ENCODE assay signal across 37 cellular contexts in genomic region chr17:41147531-41148204, GRCh38. TPM values are rescaled to one million over a fixed set of nuclear protein-coding genes. Genes with fewer than 3 reads are reported as not detected.
"Had no signal": no experiment of that assay in that cellular context is flagged by ENCODE, and none has a peak within 500 bp of the region (broad histone marks: within the 10 kb centered on the region; RNA-seq: fewer than 3 reads in every experiment).

No MANE protein-coding gene starts in this region.

- H3K9me3 ChIP-seq: adrenal gland, body of pancreas, gastrocnemius medialis had no signal

- H3K4me3 ChIP-seq: adrenal gland, body of pancreas, esophagus muscularis mucosa, gastrocnemius medialis, heart left ventricle had no signal

- H3K27me3 ChIP-seq: body of pancreas, esophagus muscularis mucosa, foreskin keratinocyte, gastrocnemius medialis had no signal

- DNase-seq: activated CD4-positive, alpha-beta memory T cell treated with anti-CD3 and anti-CD28 coated beads for 36 hours; activated CD4-positive, alpha-beta T cell treated with anti-CD3 and anti-CD28 coated beads for 36 hours; activated CD4-positive, alpha-beta T cell treated with anti-CD3 and anti-CD28 coated beads, Interleukin-2, amount 10 ng/mL, durations not matched to agents 24 days and 14 days; activated CD4-positive, CD25-positive, alpha-beta regulatory T cell; activated CD4-positive, CD25-positive, alpha-beta regulatory T cell treated with anti-CD3 and anti-CD28 coated beads, Interleukin-2, amount 50 U/mL, for 72 hours; activated CD8-positive, alpha-beta memory T cell treated with anti-CD3 and anti-CD28 coated beads, Interleukin-2, amount 10 ng/mL, durations not matched to agents 7 days and 5 days; activated CD8-positive, alpha-beta memory T cell treated with anti-CD3 and anti-CD28 coated beads, Interleukin-2, amount 50 U/mL, for 4 hours; activated CD8-positive, alpha-beta T cell treated with anti-CD3 and anti-CD28 coated beads, Interleukin-2, amount 10 ng/mL, durations not matched to agents 7 days and 5 days; activated gamma-delta T cell; activated naive CD4-positive, alpha-beta T cell; activated naive CD4-positive, alpha-beta T cell treated with anti-CD3 and anti-CD28 coated beads, Interleukin-2, amount 10 ng/mL, durations not matched to agents 7 days and 5 days; activated naive CD8-positive, alpha-beta T cell treated with anti-CD3 and anti-CD28 coated beads for 36 hours; activated naive CD8-positive, alpha-beta T cell treated with anti-CD3 and anti-CD28 coated beads, Interleukin-2, amount 50 U/mL, for 24 hours; activated T-cell treated with anti-CD3 and anti-CD28 coated beads for 4 hours; activated T-cell treated with anti-CD3 and anti-CD28 coated beads, Interleukin-2, amount 50 U/mL, for 24 hours; activated T-cell treated with anti-CD3 and anti-CD28 coated beads, Interleukin-2, amount 50 U/mL, for 72 hours; adrenal gland; amygdala; aorta; body of pancreas; caudate nucleus; cortex of kidney; dermis blood vessel endothelial cell; effector CD4-positive, alpha-beta T cell; effector memory CD8-positive, alpha-beta T cell; erythroblast; foreskin keratinocyte; gastrocnemius medialis; glutamatergic neuron; heart left ventricle; T-helper 17 cell; T1000; WERI-Rb-1 had no signal

- ATAC-seq: activated CD4-positive, alpha-beta T cell treated with anti-CD3 and anti-CD28 coated beads for 36 hours; activated CD8-positive, alpha-beta memory T cell treated with anti-CD3 and anti-CD28 coated beads, Interleukin-2, amount 10 ng/mL, durations not matched to agents 7 days and 5 days; activated CD8-positive, alpha-beta T cell treated with anti-CD3 and anti-CD28 coated beads, Interleukin-2, amount 10 ng/mL, durations not matched to agents 7 days and 5 days; activated naive CD8-positive, alpha-beta T cell treated with anti-CD3 and anti-CD28 coated beads, Interleukin-2, amount 50 U/mL, for 24 hours; activated T-cell treated with anti-CD3 and anti-CD28 coated beads, Interleukin-2, amount 50 U/mL, for 72 hours; body of pancreas; effector memory CD8-positive, alpha-beta T cell; foreskin keratinocyte; gastrocnemius medialis; heart left ventricle; T-helper 17 cell had no signal

- H3K4me1 ChIP-seq: adrenal gland, body of pancreas, esophagus muscularis mucosa, foreskin keratinocyte, gastrocnemius medialis, heart left ventricle had no signal

- FAIRE-seq: colon had no signal

- H3K36me3 ChIP-seq: adrenal gland, esophagus muscularis mucosa, gastrocnemius medialis, heart left ventricle, WERI-Rb-1 had no signal

- H3K27ac ChIP-seq: adrenal gland, body of pancreas, esophagus muscularis mucosa, foreskin keratinocyte, gastrocnemius medialis, heart left ventricle, WERI-Rb-1 had no signal

RNA-seq across cellular contexts. Expression of gene KRTAP4-5, which starts 2.0 kb away (rescaled TPM):
- total RNA-seq: activated CD4-positive, alpha-beta memory T cell treated with anti-CD3 and anti-CD28 coated beads for 36 hours; activated CD4-positive, alpha-beta T cell treated with anti-CD3 and anti-CD28 coated beads for 36 hours; activated CD4-positive, alpha-beta T cell treated with anti-CD3 and anti-CD28 coated beads, Interleukin-2, amount 10 ng/mL, durations not matched to agents 24 days and 14 days; activated CD8-positive, alpha-beta memory T cell treated with anti-CD3 and anti-CD28 coated beads for 36 hours; activated CD8-positive, alpha-beta memory T cell treated with anti-CD3 and anti-CD28 coated beads, Interleukin-2, amount 10 ng/mL, durations not matched to agents 7 days and 5 days; activated CD8-positive, alpha-beta T cell treated with anti-CD3 and anti-CD28 coated beads, Interleukin-2, amount 10 ng/mL, durations not matched to agents 7 days and 5 days; activated naive CD8-positive, alpha-beta T cell treated with anti-CD3 and anti-CD28 coated beads for 36 hours; activated T-cell treated with anti-CD3 and anti-CD28 coated beads, Interleukin-2, amount 50 U/mL, for 72 hours; adrenal gland; aorta; body of pancreas; chondrocyte; dermis blood vessel endothelial cell; esophagus muscularis mucosa; foreskin keratinocyte; gastrocnemius medialis; heart left ventricle; T-helper 17 cell had no signal
- polyA plus RNA-seq: adrenal gland, aorta, foreskin keratinocyte, heart left ventricle had no signal

RNA-seq across cellular contexts. Expression of gene KRTAP4-6, which starts 7.3 kb away (rescaled TPM):
- total RNA-seq: activated CD4-positive, alpha-beta memory T cell treated with anti-CD3 and anti-CD28 coated beads for 36 hours; activated CD4-positive, alpha-beta T cell treated with anti-CD3 and anti-CD28 coated beads for 36 hours; activated CD4-positive, alpha-beta T cell treated with anti-CD3 and anti-CD28 coated beads, Interleukin-2, amount 10 ng/mL, durations not matched to agents 24 days and 14 days; activated CD8-positive, alpha-beta memory T cell treated with anti-CD3 and anti-CD28 coated beads for 36 hours; activated CD8-positive, alpha-beta memory T cell treated with anti-CD3 and anti-CD28 coated beads, Interleukin-2, amount 10 ng/mL, durations not matched to agents 7 days and 5 days; activated CD8-positive, alpha-beta T cell treated with anti-CD3 and anti-CD28 coated beads, Interleukin-2, amount 10 ng/mL, durations not matched to agents 7 days and 5 days; activated naive CD8-positive, alpha-beta T cell treated with anti-CD3 and anti-CD28 coated beads for 36 hours; activated T-cell treated with anti-CD3 and anti-CD28 coated beads, Interleukin-2, amount 50 U/mL, for 72 hours; adrenal gland; aorta; body of pancreas; chondrocyte; dermis blood vessel endothelial cell; esophagus muscularis mucosa; foreskin keratinocyte; gastrocnemius medialis; heart left ventricle; T-helper 17 cell had no signal
- polyA plus RNA-seq: adrenal gland, aorta, foreskin keratinocyte, heart left ventricle had no signal

RNA-seq across cellular contexts. Expression of gene KRTAP4-4, which starts 12.9 kb away (rescaled TPM):
- total RNA-seq: activated CD4-positive, alpha-beta memory T cell treated with anti-CD3 and anti-CD28 coated beads for 36 hours; activated CD4-positive, alpha-beta T cell treated with anti-CD3 and anti-CD28 coated beads for 36 hours; activated CD4-positive, alpha-beta T cell treated with anti-CD3 and anti-CD28 coated beads, Interleukin-2, amount 10 ng/mL, durations not matched to agents 24 days and 14 days; activated CD8-positive, alpha-beta memory T cell treated with anti-CD3 and anti-CD28 coated beads for 36 hours; activated CD8-positive, alpha-beta memory T cell treated with anti-CD3 and anti-CD28 coated beads, Interleukin-2, amount 10 ng/mL, durations not matched to agents 7 days and 5 days; activated CD8-positive, alpha-beta T cell treated with anti-CD3 and anti-CD28 coated beads, Interleukin-2, amount 10 ng/mL, durations not matched to agents 7 days and 5 days; activated naive CD8-positive, alpha-beta T cell treated with anti-CD3 and anti-CD28 coated beads for 36 hours; activated T-cell treated with anti-CD3 and anti-CD28 coated beads, Interleukin-2, amount 50 U/mL, for 72 hours; adrenal gland; aorta; body of pancreas; chondrocyte; dermis blood vessel endothelial cell; esophagus muscularis mucosa; foreskin keratinocyte; gastrocnemius medialis; heart left ventricle; T-helper 17 cell had no signal
- polyA plus RNA-seq: adrenal gland, aorta, foreskin keratinocyte, heart left ventricle had no signal

RNA-seq across cellular contexts. Expression of gene KRTAP4-3, which starts 20.4 kb away (rescaled TPM):
- total RNA-seq: activated CD4-positive, alpha-beta memory T cell treated with anti-CD3 and anti-CD28 coated beads for 36 hours; activated CD4-positive, alpha-beta T cell treated with anti-CD3 and anti-CD28 coated beads for 36 hours; activated CD4-positive, alpha-beta T cell treated with anti-CD3 and anti-CD28 coated beads, Interleukin-2, amount 10 ng/mL, durations not matched to agents 24 days and 14 days; activated CD8-positive, alpha-beta memory T cell treated with anti-CD3 and anti-CD28 coated beads for 36 hours; activated CD8-positive, alpha-beta memory T cell treated with anti-CD3 and anti-CD28 coated beads, Interleukin-2, amount 10 ng/mL, durations not matched to agents 7 days and 5 days; activated CD8-positive, alpha-beta T cell treated with anti-CD3 and anti-CD28 coated beads, Interleukin-2, amount 10 ng/mL, durations not matched to agents 7 days and 5 days; activated naive CD8-positive, alpha-beta T cell treated with anti-CD3 and anti-CD28 coated beads for 36 hours; activated T-cell treated with anti-CD3 and anti-CD28 coated beads, Interleukin-2, amount 50 U/mL, for 72 hours; adrenal gland; aorta; body of pancreas; chondrocyte; dermis blood vessel endothelial cell; esophagus muscularis mucosa; foreskin keratinocyte; gastrocnemius medialis; heart left ventricle; T-helper 17 cell had no signal
- polyA plus RNA-seq: adrenal gland, aorta, foreskin keratinocyte, heart left ventricle had no signal

RNA-seq across cellular contexts. Expression of gene KRTAP4-12, which starts 23.7 kb away (rescaled TPM):
- total RNA-seq: activated CD4-positive, alpha-beta memory T cell treated with anti-CD3 and anti-CD28 coated beads for 36 hours; activated CD4-positive, alpha-beta T cell treated with anti-CD3 and anti-CD28 coated beads for 36 hours; activated CD4-positive, alpha-beta T cell treated with anti-CD3 and anti-CD28 coated beads, Interleukin-2, amount 10 ng/mL, durations not matched to agents 24 days and 14 days; activated CD8-positive, alpha-beta memory T cell treated with anti-CD3 and anti-CD28 coated beads for 36 hours; activated CD8-positive, alpha-beta memory T cell treated with anti-CD3 and anti-CD28 coated beads, Interleukin-2, amount 10 ng/mL, durations not matched to agents 7 days and 5 days; activated CD8-positive, alpha-beta T cell treated with anti-CD3 and anti-CD28 coated beads, Interleukin-2, amount 10 ng/mL, durations not matched to agents 7 days and 5 days; activated naive CD8-positive, alpha-beta T cell treated with anti-CD3 and anti-CD28 coated beads for 36 hours; activated T-cell treated with anti-CD3 and anti-CD28 coated beads, Interleukin-2, amount 50 U/mL, for 72 hours; adrenal gland; aorta; body of pancreas; chondrocyte; dermis blood vessel endothelial cell; esophagus muscularis mucosa; foreskin keratinocyte; gastrocnemius medialis; heart left ventricle; T-helper 17 cell had no signal
- polyA plus RNA-seq: adrenal gland, aorta, foreskin keratinocyte, heart left ventricle had no signal
